ENCODE assay signal across 10 cellular contexts in genomic region chr19:3204646-3205275, GRCh38. TPM values are rescaled to one million over a fixed set of nuclear protein-coding genes. Genes with fewer than 3 reads are reported as not detected.
"Had no signal": no experiment of that assay in that cellular context is flagged by ENCODE, and none has a peak within 500 bp of the region (broad histone marks: within the 10 kb centered on the region; RNA-seq: fewer than 3 reads in every experiment).

No MANE protein-coding gene starts in this region.

- H3K27ac ChIP-seq: KMS-11 had no signal

- H3K27ac Mint-ChIP-seq: GM23338, H9, HFFc6 had no signal

- ATAC-seq: GM23338 had no signal

- H3K4me3 Mint-ChIP-seq: GM23338, H9, HFFc6 had no signal

- H3K4me1 Mint-ChIP-seq: H9 had no signal

- H3K9me3 Mint-ChIP-seq: GM23338, H9, HFFc6 had no signal

- DNase-seq: H9, HCEC 1CT, HFFc6, KBM-7 had no signal

- FAIRE-seq: H1, H54, HTR-8/SVneo had no signal

RNA-seq across cellular contexts. Expression of gene S1PR4, which starts 26.2 kb away (rescaled TPM):
- total RNA-seq: H1, H9, HFFc6, HT-29 had no signal
- polyA plus RNA-seq: GM23338, H1 had no signal
